Comparison of ENCODE assay signal across 30 cellular contexts in genomic region chr7:157620616-157621015, GRCh38.
"Had no signal": no experiment of that assay in that cellular context is flagged by ENCODE, and none has a peak within 500 bp of the region (broad histone marks: within the 10 kb centered on the region; RNA-seq: fewer than 3 reads in every experiment).

No MANE protein-coding gene starts in this region.

- H3K27ac Mint-ChIP-seq: activated CD4-positive, alpha-beta memory T cell treated with anti-CD3 and anti-CD28 coated beads for 36 hours; activated naive CD4-positive, alpha-beta T cell treated with anti-CD3 and anti-CD28 coated beads for 36 hours; activated T-helper 1 cell treated with anti-CD3 and anti-CD28 coated beads, Interleukin-12 subunit alpha, Interleukin-12 subunit beta, Interleukin-2, Interleukin-4 antibody, amounts not matched to agents 30 ng/mL and 10 ng/mL and 1 ng/mL, durations not matched to agents 14 hours and 24 hours and 36 hours had no signal

- H3K36me3 Mint-ChIP-seq: activated CD4-positive, alpha-beta memory T cell treated with anti-CD3 and anti-CD28 coated beads for 36 hours had no signal

- H3K9me3 ChIP-seq: adrenal gland, body of pancreas, breast epithelium had no signal

- H3K4me1 ChIP-seq: adrenal gland, body of pancreas, breast epithelium had no signal

- H3K27me3 ChIP-seq: adrenal gland, body of pancreas had no signal

- H3K27me3 Mint-ChIP-seq: activated CD4-positive, alpha-beta memory T cell treated with anti-CD3 and anti-CD28 coated beads for 36 hours had no signal

- H3K9me3 Mint-ChIP-seq: activated CD4-positive, alpha-beta memory T cell treated with anti-CD3 and anti-CD28 coated beads for 36 hours; activated T-cell treated with anti-CD3 and anti-CD28 coated beads, Interleukin-2, amount 50 U/mL, for 4 hours; activated T-helper 1 cell treated with anti-CD3 and anti-CD28 coated beads, Interleukin-12 subunit alpha, Interleukin-12 subunit beta, Interleukin-2, Interleukin-4 antibody, amounts not matched to agents 30 ng/mL and 10 ng/mL and 1 ng/mL, durations not matched to agents 14 hours and 24 hours and 36 hours had no signal

- DNase-seq: activated CD4-positive, alpha-beta memory T cell treated with anti-CD3 and anti-CD28 coated beads for 36 hours; activated CD4-positive, alpha-beta T cell treated with anti-CD3 and anti-CD28 coated beads for 4 hours; activated CD4-positive, alpha-beta T cell treated with anti-CD3 and anti-CD28 coated beads, Interleukin-2, amount 50 U/mL, for 1 hour; activated CD8-positive, alpha-beta memory T cell treated with anti-CD3 and anti-CD28 coated beads, Interleukin-2, amount 50 U/mL, for 4 hours; activated gamma-delta T cell treated with Interleukin-2 at 50 U/mL for 16 hours; activated naive CD4-positive, alpha-beta T cell treated with anti-CD3 and anti-CD28 coated beads for 36 hours; activated T-cell treated with anti-CD3 and anti-CD28 coated beads for 4 hours; activated T-cell treated with anti-CD3 and anti-CD28 coated beads, Interleukin-2, amount 50 U/mL, for 4 hours; body of pancreas; NCI-H1092 treated with DMSO at 0.1 percent for 48 hours; NCI-H1417; NCI-H146; NCI-H187; NCI-H2029 treated with DMSO at 0.1 percent for 48 hours; NCI-H2107; NCI-H2171; NCI-H510A; NCI-H526; NCI-H748 treated with DMSO at 0.1 percent for 48 hours; NK-92 treated with Interleukin-12 subunit alpha and Interleukin-12 subunit beta, amount 100 ng/mL, for 24 hours; OCI-M1; SW 1271; T-helper 1 cell; T-helper 2 cell; T-helper 9 cell had no signal

- H3K4me3 Mint-ChIP-seq: activated CD4-positive, alpha-beta memory T cell treated with anti-CD3 and anti-CD28 coated beads for 36 hours; activated naive CD4-positive, alpha-beta T cell treated with anti-CD3 and anti-CD28 coated beads for 36 hours; activated T-cell treated with anti-CD3 and anti-CD28 coated beads, Interleukin-2, amount 50 U/mL, for 4 hours; activated T-helper 1 cell treated with anti-CD3 and anti-CD28 coated beads, Interleukin-12 subunit alpha, Interleukin-12 subunit beta, Interleukin-2, Interleukin-4 antibody, amounts not matched to agents 30 ng/mL and 10 ng/mL and 1 ng/mL, durations not matched to agents 14 hours and 24 hours and 36 hours had no signal

- ATAC-seq: activated CD4-positive, CD25-positive, alpha-beta regulatory T cell treated with anti-CD3 and anti-CD28 coated beads, Interleukin-2, amount 50 U/mL, for 24 hours; activated T-cell treated with anti-CD3 and anti-CD28 coated beads, Interleukin-2, amount 50 U/mL, for 4 hours; body of pancreas had no signal

- H3K4me3 ChIP-seq: adrenal gland, body of pancreas, breast epithelium, K562 had no signal

- H3K27ac ChIP-seq: adrenal gland, body of pancreas, breast epithelium had no signal

- H3K36me3 ChIP-seq: adrenal gland, breast epithelium had no signal
